In the genomic region with DNA sequence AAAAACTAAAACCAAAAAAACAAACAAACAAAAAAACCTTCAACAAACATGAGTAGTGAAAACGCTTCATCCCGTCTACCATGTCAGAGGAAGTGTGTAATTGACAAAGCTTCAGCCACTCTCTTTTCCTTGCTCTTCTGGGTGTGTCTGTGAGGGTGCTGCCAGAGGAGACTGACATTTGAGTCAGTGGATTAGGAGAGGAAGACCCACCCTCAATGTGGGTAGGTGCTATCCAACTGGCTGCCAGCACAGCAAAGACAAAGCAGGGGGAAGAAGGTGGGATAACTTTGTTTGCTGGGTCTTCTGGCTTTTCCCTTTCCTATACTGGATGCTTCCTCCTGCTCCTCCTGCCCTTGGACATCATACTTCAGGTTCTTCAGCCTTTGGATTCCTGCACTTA, we compare ENCODE assay signal across 1 cellular context.
TF ChIP-seq lines count a peak whose summit lies in the region.

No MANE protein-coding gene starts in this region.

TF ChIP-seq in GM23338, 12 proteins besides CTCF, POLR2A, EP300 and RAD21 (continued from another document):
- TF ChIP-seq, protein P1, sequence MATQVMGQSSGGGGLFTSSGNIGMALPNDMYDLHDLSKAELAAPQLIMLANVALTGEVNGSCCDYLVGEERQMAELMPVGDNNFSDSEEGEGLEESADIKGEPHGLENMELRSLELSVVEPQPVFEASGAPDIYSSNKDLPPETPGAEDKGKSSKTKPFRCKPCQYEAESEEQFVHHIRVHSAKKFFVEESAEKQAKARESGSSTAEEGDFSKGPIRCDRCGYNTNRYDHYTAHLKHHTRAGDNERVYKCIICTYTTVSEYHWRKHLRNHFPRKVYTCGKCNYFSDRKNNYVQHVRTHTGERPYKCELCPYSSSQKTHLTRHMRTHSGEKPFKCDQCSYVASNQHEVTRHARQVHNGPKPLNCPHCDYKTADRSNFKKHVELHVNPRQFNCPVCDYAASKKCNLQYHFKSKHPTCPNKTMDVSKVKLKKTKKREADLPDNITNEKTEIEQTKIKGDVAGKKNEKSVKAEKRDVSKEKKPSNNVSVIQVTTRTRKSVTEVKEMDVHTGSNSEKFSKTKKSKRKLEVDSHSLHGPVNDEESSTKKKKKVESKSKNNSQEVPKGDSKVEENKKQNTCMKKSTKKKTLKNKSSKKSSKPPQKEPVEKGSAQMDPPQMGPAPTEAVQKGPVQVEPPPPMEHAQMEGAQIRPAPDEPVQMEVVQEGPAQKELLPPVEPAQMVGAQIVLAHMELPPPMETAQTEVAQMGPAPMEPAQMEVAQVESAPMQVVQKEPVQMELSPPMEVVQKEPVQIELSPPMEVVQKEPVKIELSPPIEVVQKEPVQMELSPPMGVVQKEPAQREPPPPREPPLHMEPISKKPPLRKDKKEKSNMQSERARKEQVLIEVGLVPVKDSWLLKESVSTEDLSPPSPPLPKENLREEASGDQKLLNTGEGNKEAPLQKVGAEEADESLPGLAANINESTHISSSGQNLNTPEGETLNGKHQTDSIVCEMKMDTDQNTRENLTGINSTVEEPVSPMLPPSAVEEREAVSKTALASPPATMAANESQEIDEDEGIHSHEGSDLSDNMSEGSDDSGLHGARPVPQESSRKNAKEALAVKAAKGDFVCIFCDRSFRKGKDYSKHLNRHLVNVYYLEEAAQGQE (IDR thresholded peaks at IDR 0.05; ENCODE audit: unreplicated experiment), result no peak
- no peak for TF ChIP-seq STAT1 (IDR thresholded peaks at IDR 0.05; ENCODE audit: unreplicated experiment)
- no peak for TF ChIP-seq ZNF331 (CRISPR knock-in tag; IDR thresholded peaks at IDR 0.05; ENCODE audit: low read depth)
- no peak for TF ChIP-seq JUNB (IDR thresholded peaks at IDR 0.05; ENCODE audit: unreplicated experiment)
- TF ChIP-seq, protein P2, sequence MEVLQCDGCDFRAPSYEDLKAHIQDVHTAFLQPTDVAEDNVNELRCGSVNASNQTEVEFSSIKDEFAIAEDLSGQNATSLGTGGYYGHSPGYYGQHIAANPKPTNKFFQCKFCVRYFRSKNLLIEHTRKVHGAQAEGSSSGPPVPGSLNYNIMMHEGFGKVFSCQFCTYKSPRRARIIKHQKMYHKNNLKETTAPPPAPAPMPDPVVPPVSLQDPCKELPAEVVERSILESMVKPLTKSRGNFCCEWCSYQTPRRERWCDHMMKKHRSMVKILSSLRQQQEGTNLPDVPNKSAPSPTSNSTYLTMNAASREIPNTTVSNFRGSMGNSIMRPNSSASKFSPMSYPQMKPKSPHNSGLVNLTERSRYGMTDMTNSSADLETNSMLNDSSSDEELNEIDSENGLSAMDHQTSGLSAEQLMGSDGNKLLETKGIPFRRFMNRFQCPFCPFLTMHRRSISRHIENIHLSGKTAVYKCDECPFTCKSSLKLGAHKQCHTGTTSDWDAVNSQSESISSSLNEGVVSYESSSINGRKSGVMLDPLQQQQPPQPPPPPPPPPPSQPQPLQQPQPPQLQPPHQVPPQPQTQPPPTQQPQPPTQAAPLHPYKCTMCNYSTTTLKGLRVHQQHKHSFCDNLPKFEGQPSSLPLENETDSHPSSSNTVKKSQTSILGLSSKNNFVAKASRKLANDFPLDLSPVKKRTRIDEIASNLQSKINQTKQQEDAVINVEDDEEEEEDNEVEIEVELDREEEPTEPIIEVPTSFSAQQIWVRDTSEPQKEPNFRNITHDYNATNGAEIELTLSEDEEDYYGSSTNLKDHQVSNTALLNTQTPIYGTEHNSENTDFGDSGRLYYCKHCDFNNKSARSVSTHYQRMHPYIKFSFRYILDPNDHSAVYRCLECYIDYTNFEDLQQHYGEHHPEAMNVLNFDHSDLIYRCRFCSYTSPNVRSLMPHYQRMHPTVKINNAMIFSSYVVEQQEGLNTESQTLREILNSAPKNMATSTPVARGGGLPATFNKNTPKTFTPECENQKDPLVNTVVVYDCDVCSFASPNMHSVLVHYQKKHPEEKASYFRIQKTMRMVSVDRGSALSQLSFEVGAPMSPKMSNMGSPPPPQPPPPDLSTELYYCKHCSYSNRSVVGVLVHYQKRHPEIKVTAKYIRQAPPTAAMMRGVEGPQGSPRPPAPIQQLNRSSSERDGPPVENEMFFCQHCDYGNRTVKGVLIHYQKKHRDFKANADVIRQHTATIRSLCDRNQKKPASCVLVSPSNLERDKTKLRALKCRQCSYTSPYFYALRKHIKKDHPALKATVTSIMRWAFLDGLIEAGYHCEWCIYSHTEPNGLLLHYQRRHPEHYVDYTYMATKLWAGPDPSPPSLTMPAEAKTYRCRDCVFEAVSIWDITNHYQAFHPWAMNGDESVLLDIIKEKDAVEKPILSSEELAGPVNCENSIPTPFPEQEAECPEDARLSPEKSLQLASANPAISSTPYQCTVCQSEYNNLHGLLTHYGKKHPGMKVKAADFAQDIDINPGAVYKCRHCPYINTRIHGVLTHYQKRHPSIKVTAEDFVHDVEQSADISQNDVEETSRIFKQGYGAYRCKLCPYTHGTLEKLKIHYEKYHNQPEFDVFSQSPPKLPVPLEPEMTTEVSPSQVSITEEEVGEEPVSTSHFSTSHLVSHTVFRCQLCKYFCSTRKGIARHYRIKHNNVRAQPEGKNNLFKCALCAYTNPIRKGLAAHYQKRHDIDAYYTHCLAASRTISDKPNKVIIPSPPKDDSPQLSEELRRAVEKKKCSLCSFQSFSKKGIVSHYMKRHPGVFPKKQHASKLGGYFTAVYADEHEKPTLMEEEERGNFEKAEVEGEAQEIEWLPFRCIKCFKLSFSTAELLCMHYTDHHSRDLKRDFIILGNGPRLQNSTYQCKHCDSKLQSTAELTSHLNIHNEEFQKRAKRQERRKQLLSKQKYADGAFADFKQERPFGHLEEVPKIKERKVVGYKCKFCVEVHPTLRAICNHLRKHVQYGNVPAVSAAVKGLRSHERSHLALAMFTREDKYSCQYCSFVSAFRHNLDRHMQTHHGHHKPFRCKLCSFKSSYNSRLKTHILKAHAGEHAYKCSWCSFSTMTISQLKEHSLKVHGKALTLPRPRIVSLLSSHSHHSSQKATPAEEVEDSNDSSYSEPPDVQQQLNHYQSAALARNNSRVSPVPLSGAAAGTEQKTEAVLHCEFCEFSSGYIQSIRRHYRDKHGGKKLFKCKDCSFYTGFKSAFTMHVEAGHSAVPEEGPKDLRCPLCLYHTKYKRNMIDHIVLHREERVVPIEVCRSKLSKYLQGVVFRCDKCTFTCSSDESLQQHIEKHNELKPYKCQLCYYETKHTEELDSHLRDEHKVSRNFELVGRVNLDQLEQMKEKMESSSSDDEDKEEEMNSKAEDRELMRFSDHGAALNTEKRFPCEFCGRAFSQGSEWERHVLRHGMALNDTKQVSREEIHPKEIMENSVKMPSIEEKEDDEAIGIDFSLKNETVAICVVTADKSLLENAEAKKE (CRISPR knock-in tag; IDR thresholded peaks at IDR 0.05), result no peak
- no peak for TF ChIP-seq EZH2 (IDR thresholded peaks at IDR 0.05; ENCODE audit: low read depth, unreplicated experiment)
- TF ChIP-seq POLR2AphosphoS5 (IDR thresholded peaks at IDR 0.05; ENCODE audit: low read depth), result no peak
